In the genomic region with DNA sequence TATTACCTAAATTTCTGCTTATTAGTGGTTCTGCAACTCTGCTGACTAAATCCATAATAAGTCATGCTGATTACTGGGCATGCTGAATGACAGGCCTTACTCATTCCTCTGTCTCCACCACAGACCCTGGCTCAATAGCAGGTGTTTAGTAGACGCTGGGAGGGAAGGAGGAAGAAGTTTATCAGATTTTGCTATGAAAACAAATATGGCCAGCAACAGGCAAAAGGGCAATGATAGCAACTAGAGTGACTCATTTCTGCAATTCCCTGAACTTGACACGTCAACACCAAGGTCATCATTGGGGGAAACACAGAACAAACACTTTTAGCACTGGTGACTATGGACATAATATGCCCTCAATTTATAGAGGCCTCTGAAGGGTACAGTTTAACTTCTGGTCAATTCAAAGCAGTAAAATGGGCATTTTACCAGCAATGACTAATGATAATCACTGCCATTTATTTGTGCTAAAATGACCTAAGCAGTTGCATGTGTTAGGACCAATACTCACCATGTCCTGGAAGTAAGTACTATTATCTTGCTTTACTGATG, we compare ENCODE assay signal across 8 cellular contexts. TPM values are rescaled to one million over a fixed set of nuclear protein-coding genes. Genes with fewer than 3 reads are reported as not detected.
DNase-seq lines count a peak whose midpoint lies in the region; ATAC-seq and TF ChIP-seq lines count a peak whose summit lies in the region.

No MANE protein-coding gene starts in this region.

- H3K4me3 Mint-ChIP-seq in progenitor cell of endocrine pancreas (ENCODE audit: low read depth), result no peak overlapping the region

- ATAC-seq in activated CD4-positive, CD25-positive, alpha-beta regulatory T cell treated with anti-CD3 and anti-CD28 coated beads, Interleukin-2, amount 50 U/mL, for 24 hours, result peak; percentile 63 to 90
- peak; percentile 66 for ATAC-seq in HG02938 (IDR thresholded peaks at IDR 0.05; ENCODE audit: unreplicated experiment)

- H3K27me3 Mint-ChIP-seq in progenitor cell of endocrine pancreas, result no peaks in the 10 kb centered on the region

- no peaks in the 10 kb centered on the region for H3K9me3 Mint-ChIP-seq in progenitor cell of endocrine pancreas (ENCODE audit: low read depth)

- no peaks in the 10 kb centered on the region for H3K36me3 Mint-ChIP-seq in progenitor cell of endocrine pancreas (ENCODE audit: insufficient read depth)

- H3K4me1 Mint-ChIP-seq in progenitor cell of endocrine pancreas (ENCODE audit: low read depth), result peaks cover 12% of the 10 kb centered on the region

- DNase-seq in activated CD4-positive, CD25-positive, alpha-beta regulatory T cell treated with anti-CD3 and anti-CD28 coated beads, Interleukin-2, amount 50 U/mL, for 72 hours, result no peak
- DNase-seq in T1000 (lab: John Stamatoyannopoulos, UW) (peak; percentile 31), progenitor cell of endocrine pancreas (ENCODE audit: low spot score, unreplicated experiment) (no peak), iPS-NIHi11 (ENCODE audit: low spot score) (no peak), DMS153 treated with DMSO at 0.1 percent for 48 hours (lab: John Stamatoyannopoulos, UW; ENCODE audit: unreplicated experiment) (no peak)
- no peak for DNase-seq in effector CD8-positive, alpha-beta T cell (lab: John Stamatoyannopoulos, UW)

- peak overlapping the region; percentile 67 for H3K27ac Mint-ChIP-seq in progenitor cell of endocrine pancreas

- no peak for TF ChIP-seq CTCF in progenitor cell of endocrine pancreas (IDR thresholded peaks at IDR 0.05; ENCODE audit: unreplicated experiment)

RNA-seq across cellular contexts. Expression of a gene that starts 35.2 kb away (rescaled TPM):
- total RNA-seq in progenitor cell of endocrine pancreas, result 3.7 and 3.8 TPM in 2 replicates
